Comparison of ENCODE assay signal across 16 cellular contexts in the genomic region with DNA sequence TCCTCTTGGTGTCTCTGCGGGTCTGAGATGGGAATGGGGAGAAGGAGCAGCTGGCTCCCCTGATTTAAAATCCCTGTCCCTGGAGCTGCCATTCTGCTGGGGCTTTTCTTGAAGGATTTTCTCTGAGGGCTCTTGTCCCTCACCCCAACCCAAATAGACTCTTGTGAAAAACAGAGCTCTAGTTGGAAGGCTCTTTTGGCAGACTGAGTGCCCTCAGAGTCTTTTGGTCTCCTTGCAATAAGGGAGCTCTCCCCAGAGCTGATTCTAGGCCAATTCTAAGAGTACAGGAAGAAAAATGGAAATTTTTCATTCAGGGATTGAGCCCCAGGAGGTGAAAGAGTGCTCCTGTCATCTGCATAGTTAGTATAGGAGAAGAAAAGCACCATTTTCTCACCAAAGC.
A peak's percentile ranks its signal among the peaks of the same experiment; 100 is the strongest.
DNase-seq lines count a peak whose midpoint lies in the region; ATAC-seq and TF ChIP-seq lines count a peak whose summit lies in the region.
"Had no signal": no experiment of that assay in that cellular context is flagged by ENCODE, and none has a peak within 500 bp of the region (broad histone marks: within the 10 kb centered on the region; RNA-seq: fewer than 3 reads in every experiment).

No MANE protein-coding gene starts in this region.

- DNase-seq in activated naive CD4-positive, alpha-beta T cell treated with anti-CD3 and anti-CD28 coated beads for 36 hours = no peak
- DNase-seq in SK-N-MC (ENCODE audit: low read depth, low spot score) = no peak
- DNase-seq in left cardiac atrium = no peak
- no peak for DNase-seq in stimulated activated naive B cell treated with anti-CD40 and anti-IgM and Interleukin-4, amounts not matched to agents 10 μg/mL and 1 μg/mL and 100 μg/mL, for 72 hours
- no peak for DNase-seq in MCF 10A (ENCODE audit: unreplicated experiment)
- DNase-seq: Calu3, DMS79, GM23248, NCI-H1436 treated with DMSO at 0.1 percent for 48 hours, NCI-H2081, NCI-H510A treated with DMSO at 0.1 percent for 48 hours had no signal

- no peaks in the 10 kb centered on the region for H3K27me3 ChIP-seq in subcutaneous abdominal adipose tissue (ENCODE audit: control insufficient read depth in 5 of 5, insufficient read depth in 4 of 5, low read length in 5 of 5)

- H3K4me3 ChIP-seq in SK-N-MC (no peak overlapping the region), subcutaneous abdominal adipose tissue (ENCODE audit: low read depth in 1 of 5, low read length in 5 of 5) (no peak overlapping the region)
- H3K4me3 ChIP-seq: GM23248 had no signal

- ATAC-seq in left cardiac atrium (peak; percentile 42 to 62), GM19395 (IDR thresholded peaks at IDR 0.05; ENCODE audit: unreplicated experiment) (no peak)
- no peak for ATAC-seq in stimulated activated naive B cell treated with anti-CD40 and anti-IgM and Interleukin-4, amounts not matched to agents 10 μg/mL and 1 μg/mL and 100 μg/mL, for 72 hours (replicated peaks)
- ATAC-seq: HCT116 had no signal

- no TSS peak for BruUV-seq in MCF 10A (replicated peaks; lab: Mats Ljungman, UMichigan)

- CTCF ChIA-PET in activated naive CD4-positive, alpha-beta T cell treated with anti-CD3 and anti-CD28 coated beads for 36 hours (lab: Charles Lee) = interaction anchor here (0.5 to 1.5 kb wide), 4 partner anchors 44 to 375 kb away, joined by 3 read pairs; no protein-coding TSS in a partner anchor
- CTCF ChIA-PET in MCF 10A (lab: Yijun Ruan, JAX) = no interaction called here

- no peaks in the 10 kb centered on the region for H3K36me3 ChIP-seq in SK-N-MC (ENCODE audit: insufficient read depth, low read length)
- H3K36me3 ChIP-seq in subcutaneous abdominal adipose tissue (ENCODE audit: control insufficient read depth in 5 of 5, insufficient read depth in 5 of 5, low read length in 5 of 5) = no peaks in the 10 kb centered on the region

- H3K4me1 Mint-ChIP-seq in activated naive CD4-positive, alpha-beta T cell treated with anti-CD3 and anti-CD28 coated beads, Interleukin-2, amount 50 U/mL, for 24 hours = peaks cover 45% of the 10 kb centered on the region
- H3K4me1 Mint-ChIP-seq in activated naive CD4-positive, alpha-beta T cell treated with anti-CD3 and anti-CD28 coated beads for 36 hours (ENCODE audit: low read depth) = peaks cover 42% of the 10 kb centered on the region
- peaks cover 7% of the 10 kb centered on the region in 2 donors for H3K4me1 Mint-ChIP-seq in stimulated activated naive B cell treated with anti-CD40 and anti-IgM and Interleukin-4, amounts not matched to agents 10 μg/mL and 1 μg/mL and 100 μg/mL, for 72 hours
- H3K4me1 Mint-ChIP-seq in MCF 10A (ENCODE audit: insufficient read depth, unreplicated experiment) = no peaks in the 10 kb centered on the region
- H3K4me1 Mint-ChIP-seq: CD14-positive monocyte had no signal

- intact Hi-C loops in activated naive CD4-positive, alpha-beta T cell treated with anti-CD3 and anti-CD28 coated beads for 36 hours (cut with micrococcal nuclease) = no loop called here
- intact Hi-C loops in left cardiac atrium (cut with DNase I) (no loop called here), MCF 10A (cut with micrococcal nuclease) (no loop called here)

- peaks cover 0 to 33% (median 17%) of the 10 kb centered on the region in 5 donors for H3K4me1 ChIP-seq in subcutaneous abdominal adipose tissue (ENCODE audit: control insufficient read depth in 5 of 5, insufficient read depth in 5 of 5, low read length in 5 of 5)

- no peaks in the 10 kb centered on the region for H3K27me3 Mint-ChIP-seq in activated naive CD4-positive, alpha-beta T cell treated with anti-CD3 and anti-CD28 coated beads, Interleukin-2, amount 50 U/mL, for 24 hours
- no peaks in the 10 kb centered on the region for H3K27me3 Mint-ChIP-seq in activated naive CD4-positive, alpha-beta T cell treated with anti-CD3 and anti-CD28 coated beads for 36 hours (ENCODE audit: low read depth)
- H3K27me3 Mint-ChIP-seq in stimulated activated naive B cell treated with anti-CD40 and anti-IgM and Interleukin-4, amounts not matched to agents 10 μg/mL and 1 μg/mL and 100 μg/mL, for 72 hours = peaks cover 0 to 14% of the 10 kb centered on the region in 2 donors
- H3K27me3 Mint-ChIP-seq in MCF 10A (ENCODE audit: insufficient read depth, unreplicated experiment) = no peaks in the 10 kb centered on the region

- POLR2A ChIA-PET in MCF 10A (lab: Yijun Ruan, JAX) = no interaction called here

- H3K9me3 ChIP-seq in SK-N-MC (ENCODE audit: low read depth, low read length) = no peaks in the 10 kb centered on the region
- H3K9me3 ChIP-seq in subcutaneous abdominal adipose tissue (ENCODE audit: control insufficient read depth in 5 of 5, low read length in 5 of 5) = no peaks in the 10 kb centered on the region

- no peaks in the 10 kb centered on the region for H3K9me3 Mint-ChIP-seq in activated naive CD4-positive, alpha-beta T cell treated with anti-CD3 and anti-CD28 coated beads, Interleukin-2, amount 50 U/mL, for 24 hours
- H3K9me3 Mint-ChIP-seq in activated naive CD4-positive, alpha-beta T cell treated with anti-CD3 and anti-CD28 coated beads for 36 hours = peaks cover 2% of the 10 kb centered on the region
- no peaks in the 10 kb centered on the region for H3K9me3 Mint-ChIP-seq in stimulated activated naive B cell treated with anti-CD40 and anti-IgM and Interleukin-4, amounts not matched to agents 10 μg/mL and 1 μg/mL and 100 μg/mL, for 72 hours
- no peaks in the 10 kb centered on the region for H3K9me3 Mint-ChIP-seq in MCF 10A (ENCODE audit: unreplicated experiment)

- peak overlapping the region; percentile 1 for H3K27ac Mint-ChIP-seq in activated naive CD4-positive, alpha-beta T cell treated with anti-CD3 and anti-CD28 coated beads, Interleukin-2, amount 50 U/mL, for 24 hours
- no peak overlapping the region for H3K27ac Mint-ChIP-seq in activated naive CD4-positive, alpha-beta T cell treated with anti-CD3 and anti-CD28 coated beads for 36 hours
- no peak overlapping the region for H3K27ac Mint-ChIP-seq in stimulated activated naive B cell treated with anti-CD40 and anti-IgM and Interleukin-4, amounts not matched to agents 10 μg/mL and 1 μg/mL and 100 μg/mL, for 72 hours
- no peak overlapping the region for H3K27ac Mint-ChIP-seq in MCF 10A (ENCODE audit: low read depth, unreplicated experiment)
- H3K27ac Mint-ChIP-seq: CD14-positive monocyte had no signal

- TF ChIP-seq CTCF in MCF 10A (IDR thresholded peaks at IDR 0.05; ENCODE audit: unreplicated experiment) = no peak

- peak overlapping the region; percentile 97 for H3K27ac ChIP-seq in SK-N-MC
- peak overlapping the region; percentile 32 for H3K27ac ChIP-seq in subcutaneous abdominal adipose tissue (ENCODE audit: low read depth, low read length)
- H3K27ac ChIP-seq: GM23248 had no signal

- H3K4me3 Mint-ChIP-seq in activated naive CD4-positive, alpha-beta T cell treated with anti-CD3 and anti-CD28 coated beads, Interleukin-2, amount 50 U/mL, for 24 hours = no peak overlapping the region
- no peak overlapping the region for H3K4me3 Mint-ChIP-seq in activated naive CD4-positive, alpha-beta T cell treated with anti-CD3 and anti-CD28 coated beads for 36 hours
- no peak overlapping the region for H3K4me3 Mint-ChIP-seq in stimulated activated naive B cell treated with anti-CD40 and anti-IgM and Interleukin-4, amounts not matched to agents 10 μg/mL and 1 μg/mL and 100 μg/mL, for 72 hours
- H3K4me3 Mint-ChIP-seq in MCF 10A (ENCODE audit: unreplicated experiment) = no peak overlapping the region

- H3K36me3 Mint-ChIP-seq in activated naive CD4-positive, alpha-beta T cell treated with anti-CD3 and anti-CD28 coated beads, Interleukin-2, amount 50 U/mL, for 24 hours = no peaks in the 10 kb centered on the region
- no peaks in the 10 kb centered on the region for H3K36me3 Mint-ChIP-seq in activated naive CD4-positive, alpha-beta T cell treated with anti-CD3 and anti-CD28 coated beads for 36 hours (ENCODE audit: low read depth)
- H3K36me3 Mint-ChIP-seq in stimulated activated naive B cell treated with anti-CD40 and anti-IgM and Interleukin-4, amounts not matched to agents 10 μg/mL and 1 μg/mL and 100 μg/mL, for 72 hours = no peaks in the 10 kb centered on the region
- H3K36me3 Mint-ChIP-seq in MCF 10A (ENCODE audit: insufficient read depth, unreplicated experiment) = no peaks in the 10 kb centered on the region
- H3K36me3 Mint-ChIP-seq: CD14-positive monocyte had no signal

- H3K9ac ChIP-seq in SK-N-MC (ENCODE audit: insufficient read length) (peak overlapping the region; percentile 28), subcutaneous abdominal adipose tissue (ENCODE audit: low read length in 5 of 5) (peak overlapping the region in 1 of 5 donors; percentile 26)
- H3K9ac ChIP-seq: GM23248 had no signal

Comparison
In these comparisons a context has a peak if more than half of its experiments do, and no peak if none do; other contexts are left out.
1. ATAC-seq: peak in left cardiac atrium (2 of 2); none in GM19395 (single experiment) and stimulated activated naive B cell treated with anti-CD40 and anti-IgM and Interleukin-4, amounts not matched to agents 10 μg/mL and 1 μg/mL and 100 μg/mL, for 72 hours (0 of 2).